In the genomic region with DNA sequence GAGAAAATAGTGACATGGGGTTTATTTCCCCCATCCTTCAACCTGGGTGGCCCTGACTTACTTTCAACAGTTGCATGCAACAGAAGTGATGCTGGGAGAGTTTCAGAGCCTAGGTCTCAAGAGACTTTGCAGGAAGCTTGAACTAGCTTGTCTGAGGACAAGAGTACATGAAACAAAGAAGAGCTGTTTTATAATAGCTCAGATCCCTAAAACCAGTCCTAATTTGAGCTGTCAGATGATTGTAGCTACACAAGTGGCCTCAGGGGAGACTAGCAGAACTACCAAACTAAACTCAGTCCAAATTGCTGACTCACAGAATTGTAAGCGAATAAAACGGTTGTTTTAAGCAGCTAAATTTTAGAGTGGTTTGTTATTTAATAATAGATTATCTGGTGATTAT, we compare ENCODE assay signal across 8 cellular contexts. TPM values are rescaled to one million over a fixed set of nuclear protein-coding genes. Genes with fewer than 3 reads are reported as not detected.
DNase-seq lines count a peak whose midpoint lies in the region; ATAC-seq and TF ChIP-seq lines count a peak whose summit lies in the region.

No MANE protein-coding gene starts in this region.

- H3K36me3 ChIP-seq in suprapubic skin (no peaks in the 10 kb centered on the region), WERI-Rb-1 (peaks cover 3% of the 10 kb centered on the region)

- no peak for TF ChIP-seq EP300 in suprapubic skin (IDR thresholded peaks at IDR 0.05)

- peak; percentile 93 for ATAC-seq in GM21515 (IDR thresholded peaks at IDR 0.05; ENCODE audit: unreplicated experiment)

- H3K27ac ChIP-seq in HL-60 (replicated peaks) (peak overlapping the region; percentile 29), suprapubic skin (no peak overlapping the region), WERI-Rb-1 (no peak overlapping the region)

- H3K4me3 ChIP-seq in HL-60 (replicated peaks; ENCODE audit: insufficient read depth, low read length) (no peak overlapping the region), fibroblast of villous mesenchyme (ENCODE audit: low read depth, low read length) (no peak overlapping the region), suprapubic skin (no peak overlapping the region), WERI-Rb-1 (ENCODE audit: low read depth, low read length) (no peak overlapping the region), lower leg skin (ENCODE audit: low read depth, poor library complexity, severe bottlenecking) (no peak overlapping the region)

- DNase-seq in GM04504 (ENCODE audit: low read depth) (peak; percentile 28), HL-60 (ENCODE audit: low read depth in 1 of 2, low spot score in 1 of 2) (no peak), fibroblast of villous mesenchyme (ENCODE audit: low read depth) (peak; percentile 40), suprapubic skin (ENCODE audit: low spot score in 2 of 2) (no peak), WERI-Rb-1 (no peak), lower leg skin (ENCODE audit: low spot score in 2 of 2) (no peak), NCI-H1092 treated with DMSO at 0.1 percent for 48 hours (lab: John Stamatoyannopoulos, UW) (no peak)

- TF ChIP-seq CTCF in HL-60 (IDR thresholded peaks at IDR 0.05; ENCODE audit: insufficient read depth, low read length) (no peak), fibroblast of villous mesenchyme (IDR thresholded peaks at IDR 0.05; ENCODE audit: insufficient read depth, low read depth, low read length) (no peak), suprapubic skin (IDR thresholded peaks at IDR 0.05) (no peak), WERI-Rb-1 (IDR thresholded peaks at IDR 0.05; ENCODE audit: low read depth, low read length) (no peak), lower leg skin (IDR thresholded peaks at IDR 0.05) (no peak)

- no peak for TF ChIP-seq POLR2A in suprapubic skin (IDR thresholded peaks at IDR 0.05)
- TF ChIP-seq POLR2A in lower leg skin (IDR thresholded peaks at IDR 0.05): no peak

- H3K9me3 ChIP-seq in suprapubic skin (no peaks in the 10 kb centered on the region), WERI-Rb-1 (ENCODE audit: severe bottlenecking) (no peaks in the 10 kb centered on the region)

- 9% methylated on average over 2 of the region's 2 CpGs for WGBS in suprapubic skin
- 6 to 17% methylated on average over 2 of the region's 2 CpGs for WGBS in lower leg skin, 2 donors

- intact Hi-C loops in lower leg skin (cut with DNase I; ENCODE audit: low total_unique reads): no loop called here

- H3K27me3 ChIP-seq in HL-60 (ENCODE audit: insufficient read depth, poor library complexity, severe bottlenecking): no peaks in the 10 kb centered on the region
- H3K27me3 ChIP-seq in suprapubic skin: no peaks in the 10 kb centered on the region
- H3K27me3 ChIP-seq in WERI-Rb-1 (ENCODE audit: insufficient read depth, low read depth, severe bottlenecking): no peaks in the 10 kb centered on the region

- peaks cover 26% of the 10 kb centered on the region for H3K4me1 ChIP-seq in suprapubic skin

RNA-seq across cellular contexts. Expression of a gene that starts 17.1 kb away (rescaled TPM):
- 20.9 and 30.7 TPM in 2 replicates for total RNA-seq in fibroblast of villous mesenchyme
- total RNA-seq in suprapubic skin: 10 to 100 TPM; 33.6 to 70.9 (median 52.3) TPM
- 10 to 100 TPM; 16.1 to 30.9 (median 27.0) TPM for total RNA-seq in lower leg skin

Comparison
In these comparisons a context has a peak if more than half of its experiments do, and no peak if none do; other contexts are left out.
1. DNase-seq: peak in GM04504 (single experiment) and fibroblast of villous mesenchyme (single experiment); none in HL-60 (0 of 2), suprapubic skin (0 of 2), WERI-Rb-1 (single experiment), lower leg skin (0 of 2) and NCI-H1092 treated with DMSO at 0.1 percent for 48 hours (single experiment).